Comparison of ENCODE assay signal across 1 cellular context in the genomic region with DNA sequence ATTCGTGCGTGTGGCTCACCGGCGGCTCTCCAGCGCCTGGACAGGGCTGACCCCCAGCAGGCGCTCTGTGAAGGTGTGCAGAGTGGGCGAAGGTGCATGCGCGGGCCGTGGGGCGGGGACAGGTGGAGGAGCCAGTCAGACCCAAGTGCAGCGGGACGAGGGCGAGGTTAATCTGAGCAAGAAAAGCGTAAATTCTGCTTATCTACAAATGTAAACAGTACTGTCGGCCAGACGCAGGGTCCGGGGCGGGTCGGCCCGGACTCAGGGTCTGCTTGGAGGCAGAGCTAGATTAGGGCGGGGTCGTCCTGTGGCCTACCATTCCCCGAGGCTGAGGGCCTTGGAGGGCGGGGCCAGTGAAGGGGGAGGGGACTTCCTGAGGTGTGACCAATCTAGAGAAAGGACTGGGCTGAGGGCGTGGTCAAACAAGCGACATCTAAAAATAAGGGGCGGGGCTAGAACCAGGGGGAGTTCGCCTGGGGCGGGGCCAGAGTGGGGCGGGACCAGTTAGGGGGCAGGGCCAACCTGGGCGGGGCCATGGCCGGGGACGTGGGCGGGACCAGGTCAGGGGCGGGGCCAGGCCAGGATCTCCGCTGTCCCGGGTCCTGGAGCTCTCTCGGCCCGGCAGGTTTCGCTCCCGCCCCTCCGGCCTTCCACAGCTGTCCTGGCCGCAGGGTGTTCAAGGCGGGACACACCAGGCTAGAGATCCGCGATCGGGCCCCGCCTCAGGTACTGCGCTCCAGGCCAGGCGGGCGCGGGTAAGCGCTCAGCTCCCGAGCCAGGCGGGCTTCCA.
TF ChIP-seq lines count a peak whose summit lies in the region.

TSS of gene SEC14L5 (plus strand) at position 611 of the 790 bp plus-strand sequence. CDS start 994 bp downstream, outside the sequence.

TF ChIP-seq in HepG2, 621 proteins besides CTCF, POLR2A, EP300 and RAD21 (continued from another document and continues in another):
- TF ChIP-seq HNRNPH1 (optimal IDR thresholded peaks at IDR 0.05; ENCODE audit: low read depth, low read length) (peak; percentile 59), ERF (CRISPR knock-in tag; IDR thresholded peaks at IDR 0.05) (peak; percentile 63), REST (IDR thresholded peaks at IDR 0.05; ENCODE audit: borderline replicate concordance in 1 of 2, low read depth in 1 of 2, low read length in 2 of 2) (peak; percentile 73 to 96), ZNF839 (CRISPR knock-in tag; IDR thresholded peaks at IDR 0.05; ENCODE audit: borderline replicate concordance) (no peak), ZBTB40 (IDR thresholded peaks at IDR 0.05) (no peak), ZBTB40 (CRISPR knock-in tag; IDR thresholded peaks at IDR 0.05) (peak; percentile 46), ZNF446 (CRISPR knock-in tag; IDR thresholded peaks at IDR 0.05) (no peak), HCFC1 (IDR thresholded peaks at IDR 0.05; ENCODE audit: low read depth, low read length) (no peak; the same call in 1 of the 2 replicates), MIXL1 (CRISPR knock-in tag; IDR thresholded peaks at IDR 0.05) (peak; percentile 64; the same call in 1 of the 2 replicates), ZNF777 (CRISPR knock-in tag; IDR thresholded peaks at IDR 0.05) (no peak), SIN3A (IDR thresholded peaks at IDR 0.05; ENCODE audit: borderline replicate concordance, low read depth, low read length) (peak; percentile 93; the same call in 1 of the 2 replicates), NAIF1 (CRISPR knock-in tag; IDR thresholded peaks at IDR 0.05; ENCODE audit: borderline replicate concordance) (no peak), CREM (IDR thresholded peaks at IDR 0.05) (peak; percentile 41), CREM (CRISPR knock-in tag; IDR thresholded peaks at IDR 0.05) (no peak), CCAR2 (optimal IDR thresholded peaks at IDR 0.05; ENCODE audit: low read depth, low read length) (no peak), SIX4 (CRISPR knock-in tag; IDR thresholded peaks at IDR 0.05) (peak; percentile 51), ZNF547 (CRISPR knock-in tag; IDR thresholded peaks at IDR 0.05) (peak; percentile 25), MAFG (CRISPR knock-in tag; IDR thresholded peaks at IDR 0.05) (no peak), RFXAP (CRISPR knock-in tag; IDR thresholded peaks at IDR 0.05; ENCODE audit: borderline replicate concordance) (peak; percentile 83; the same call in 1 of the 2 replicates), TCF7L2 (IDR thresholded peaks at IDR 0.05; ENCODE audit: low read depth, low read length) (no peak), POLR2AphosphoS5 (IDR thresholded peaks at IDR 0.05; ENCODE audit: low read depth, low read length) (peak; percentile 86), ZKSCAN5 (CRISPR knock-in tag; IDR thresholded peaks at IDR 0.05) (no peak), CBX1 (IDR thresholded peaks at IDR 0.05; ENCODE audit: low read depth) (no peak), STAG1 (CRISPR knock-in tag; IDR thresholded peaks at IDR 0.05) (peak; percentile 46), ZNF567 (CRISPR knock-in tag; IDR thresholded peaks at IDR 0.05; ENCODE audit: borderline replicate concordance) (no peak), PHF20 (CRISPR knock-in tag; IDR thresholded peaks at IDR 0.05) (0 out of 2 replicates have a peak, but pooled peaks have one; percentile 60), TFE3 (CRISPR knock-in tag; IDR thresholded peaks at IDR 0.05) (no peak), CENPBD1 (CRISPR knock-in tag; IDR thresholded peaks at IDR 0.05; ENCODE audit: borderline replicate concordance, low read depth) (no peak), ZNF230 (CRISPR knock-in tag; IDR thresholded peaks at IDR 0.05) (no peak), SOX13 (IDR thresholded peaks at IDR 0.05) (no peak), SOX13 (CRISPR knock-in tag; conservative IDR thresholded peaks at IDR 0.05 in 1 of 2, IDR thresholded peaks at IDR 0.05 in 1 of 2) (peak in 1 of 2 experiments; percentile 26; a peak in 1 of 4 replicates)
- TF ChIP-seq, protein P1, sequence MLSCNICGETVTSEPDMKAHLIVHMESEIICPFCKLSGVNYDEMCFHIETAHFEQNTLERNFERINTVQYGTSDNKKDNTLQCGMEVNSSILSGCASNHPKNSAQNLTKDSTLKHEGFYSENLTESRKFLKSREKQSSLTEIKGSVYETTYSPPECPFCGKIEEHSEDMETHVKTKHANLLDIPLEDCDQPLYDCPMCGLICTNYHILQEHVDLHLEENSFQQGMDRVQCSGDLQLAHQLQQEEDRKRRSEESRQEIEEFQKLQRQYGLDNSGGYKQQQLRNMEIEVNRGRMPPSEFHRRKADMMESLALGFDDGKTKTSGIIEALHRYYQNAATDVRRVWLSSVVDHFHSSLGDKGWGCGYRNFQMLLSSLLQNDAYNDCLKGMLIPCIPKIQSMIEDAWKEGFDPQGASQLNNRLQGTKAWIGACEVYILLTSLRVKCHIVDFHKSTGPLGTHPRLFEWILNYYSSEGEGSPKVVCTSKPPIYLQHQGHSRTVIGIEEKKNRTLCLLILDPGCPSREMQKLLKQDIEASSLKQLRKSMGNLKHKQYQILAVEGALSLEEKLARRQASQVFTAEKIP (CRISPR knock-in tag; IDR thresholded peaks at IDR 0.05; ENCODE audit: borderline replicate concordance): no peak
- TF ChIP-seq, protein P2, sequence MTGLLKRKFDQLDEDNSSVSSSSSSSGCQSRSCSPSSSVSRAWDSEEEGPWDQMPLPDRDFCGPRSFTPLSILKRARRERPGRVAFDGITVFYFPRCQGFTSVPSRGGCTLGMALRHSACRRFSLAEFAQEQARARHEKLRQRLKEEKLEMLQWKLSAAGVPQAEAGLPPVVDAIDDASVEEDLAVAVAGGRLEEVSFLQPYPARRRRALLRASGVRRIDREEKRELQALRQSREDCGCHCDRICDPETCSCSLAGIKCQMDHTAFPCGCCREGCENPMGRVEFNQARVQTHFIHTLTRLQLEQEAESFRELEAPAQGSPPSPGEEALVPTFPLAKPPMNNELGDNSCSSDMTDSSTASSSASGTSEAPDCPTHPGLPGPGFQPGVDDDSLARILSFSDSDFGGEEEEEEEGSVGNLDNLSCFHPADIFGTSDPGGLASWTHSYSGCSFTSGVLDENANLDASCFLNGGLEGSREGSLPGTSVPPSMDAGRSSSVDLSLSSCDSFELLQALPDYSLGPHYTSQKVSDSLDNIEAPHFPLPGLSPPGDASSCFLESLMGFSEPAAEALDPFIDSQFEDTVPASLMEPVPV (CRISPR knock-in tag; IDR thresholded peaks at IDR 0.05): no peak
- TF ChIP-seq, protein P3, sequence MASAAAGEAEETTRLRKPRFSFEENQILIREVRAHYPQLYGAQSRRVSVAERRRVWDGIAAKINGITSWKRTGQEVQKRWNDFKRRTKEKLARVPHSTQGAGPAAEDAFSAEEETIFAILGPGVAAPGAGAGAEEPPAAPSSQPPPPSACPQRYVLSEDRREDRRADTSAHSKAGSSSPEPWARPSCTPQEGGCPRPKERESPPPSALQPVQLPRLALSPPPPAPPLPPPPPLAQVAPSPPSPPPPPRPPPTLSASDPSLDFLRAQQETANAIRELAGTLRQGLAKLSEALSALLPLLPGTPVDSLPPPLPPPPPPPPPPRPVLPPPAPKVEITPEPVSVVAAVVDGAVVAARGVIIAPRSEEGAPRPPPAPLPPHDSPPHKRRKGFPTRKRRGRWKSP (CRISPR knock-in tag; IDR thresholded peaks at IDR 0.05): peak; percentile 84
- TF ChIP-seq, protein P4, sequence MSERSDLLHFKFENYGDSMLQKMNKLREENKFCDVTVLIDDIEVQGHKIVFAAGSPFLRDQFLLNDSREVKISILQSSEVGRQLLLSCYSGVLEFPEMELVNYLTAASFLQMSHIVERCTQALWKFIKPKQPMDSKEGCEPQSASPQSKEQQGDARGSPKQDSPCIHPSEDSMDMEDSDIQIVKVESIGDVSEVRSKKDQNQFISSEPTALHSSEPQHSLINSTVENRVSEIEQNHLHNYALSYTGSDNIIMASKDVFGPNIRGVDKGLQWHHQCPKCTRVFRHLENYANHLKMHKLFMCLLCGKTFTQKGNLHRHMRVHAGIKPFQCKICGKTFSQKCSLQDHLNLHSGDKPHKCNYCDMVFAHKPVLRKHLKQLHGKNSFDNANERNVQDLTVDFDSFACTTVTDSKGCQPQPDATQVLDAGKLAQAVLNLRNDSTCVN (CRISPR knock-in tag; IDR thresholded peaks at IDR 0.05; ENCODE audit: borderline replicate concordance): no peak
